17 cellular contexts compared by ENCODE assay signal in the genomic region with DNA sequence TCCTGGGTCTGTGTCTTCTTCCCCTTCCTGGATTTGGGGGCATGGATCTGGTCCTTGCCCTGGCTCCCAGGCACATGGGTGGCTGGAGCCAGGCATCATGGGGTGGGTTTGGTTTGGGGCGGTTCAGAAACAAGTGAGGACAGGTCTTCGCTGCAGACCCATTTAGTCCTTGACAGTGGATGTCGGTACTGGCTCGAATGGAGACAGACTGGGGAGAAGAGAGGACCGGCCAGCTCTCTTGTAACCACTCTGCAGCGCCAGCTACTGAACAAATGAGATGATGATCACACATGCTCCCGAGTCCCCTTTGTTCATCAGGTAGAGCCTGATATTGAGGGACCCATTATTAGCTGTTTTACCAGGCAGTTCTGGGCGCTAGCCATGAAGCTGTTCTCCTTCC.
"Had no signal": no experiment of that assay in that cellular context is flagged by ENCODE, and none has a peak within 500 bp of the region (broad histone marks: within the 10 kb centered on the region; RNA-seq: fewer than 3 reads in every experiment).

No MANE protein-coding gene starts in this region.

- H3K27ac Mint-ChIP-seq: activated naive CD8-positive, alpha-beta T cell treated with anti-CD3 and anti-CD28 coated beads for 36 hours; nephron; stimulated activated naive CD8-positive, alpha-beta T cell treated with anti-CD3 and anti-CD28 coated beads, Interleukin-15, Interleukin-2, amounts not matched to agents 100 ng/mL and 50 ng/mL, for 24 hours; T-helper 1 cell treated with Interleukin-12 subunit alpha and Interleukin-12 subunit beta and Interleukin-4 antibody, amounts not matched to agents 30 μg/mL and 1 μg/mL, for 36 hours had no signal

- H3K27ac ChIP-seq: cardiac muscle cell, left lung, suprapubic skin, transverse colon, vagina had no signal

- H3K4me3 Mint-ChIP-seq: activated naive CD8-positive, alpha-beta T cell treated with anti-CD3 and anti-CD28 coated beads for 36 hours; nephron; stimulated activated naive CD8-positive, alpha-beta T cell treated with anti-CD3 and anti-CD28 coated beads, Interleukin-15, Interleukin-2, amounts not matched to agents 100 ng/mL and 50 ng/mL, for 24 hours; T-helper 1 cell treated with Interleukin-12 subunit alpha and Interleukin-12 subunit beta and Interleukin-4 antibody, amounts not matched to agents 30 μg/mL and 1 μg/mL, for 36 hours had no signal

- H3K4me1 Mint-ChIP-seq: activated naive CD8-positive, alpha-beta T cell treated with anti-CD3 and anti-CD28 coated beads for 36 hours had no signal

- H3K4me3 ChIP-seq: cardiac muscle cell, left lung, suprapubic skin, transverse colon, vagina had no signal

- ATAC-seq: left lung had no signal

- H3K36me3 Mint-ChIP-seq: activated naive CD8-positive, alpha-beta T cell treated with anti-CD3 and anti-CD28 coated beads for 36 hours had no signal

- DNase-seq: activated CD4-positive, alpha-beta T cell treated with anti-CD3 and anti-CD28 coated beads, Interleukin-2, amount 50 U/mL, for 1 hour; activated CD4-positive, CD25-positive, alpha-beta regulatory T cell treated with anti-CD3 and anti-CD28 coated beads, Interleukin-2, amount 50 U/mL, for 72 hours; activated naive CD4-positive, alpha-beta T cell; activated naive CD8-positive, alpha-beta T cell treated with anti-CD3 and anti-CD28 coated beads for 36 hours; amniotic stem cell; erythroblast; foreskin melanocyte; midbrain; nucleus accumbens; transverse colon had no signal

- H3K36me3 ChIP-seq: cardiac muscle cell, left lung, suprapubic skin, transverse colon, vagina had no signal

- H3K9me3 Mint-ChIP-seq: activated naive CD8-positive, alpha-beta T cell treated with anti-CD3 and anti-CD28 coated beads for 36 hours; nephron; stimulated activated naive CD8-positive, alpha-beta T cell treated with anti-CD3 and anti-CD28 coated beads, Interleukin-15, Interleukin-2, amounts not matched to agents 100 ng/mL and 50 ng/mL, for 24 hours; T-helper 1 cell treated with Interleukin-12 subunit alpha and Interleukin-12 subunit beta and Interleukin-4 antibody, amounts not matched to agents 30 μg/mL and 1 μg/mL, for 36 hours had no signal

- H3K4me1 ChIP-seq: left lung, suprapubic skin, transverse colon, vagina had no signal

- H3K27me3 ChIP-seq: vagina had no signal

- H3K9me3 ChIP-seq: left lung, suprapubic skin, transverse colon, vagina had no signal
